Comparison of ENCODE assay signal across 11 cellular contexts in the genomic region with DNA sequence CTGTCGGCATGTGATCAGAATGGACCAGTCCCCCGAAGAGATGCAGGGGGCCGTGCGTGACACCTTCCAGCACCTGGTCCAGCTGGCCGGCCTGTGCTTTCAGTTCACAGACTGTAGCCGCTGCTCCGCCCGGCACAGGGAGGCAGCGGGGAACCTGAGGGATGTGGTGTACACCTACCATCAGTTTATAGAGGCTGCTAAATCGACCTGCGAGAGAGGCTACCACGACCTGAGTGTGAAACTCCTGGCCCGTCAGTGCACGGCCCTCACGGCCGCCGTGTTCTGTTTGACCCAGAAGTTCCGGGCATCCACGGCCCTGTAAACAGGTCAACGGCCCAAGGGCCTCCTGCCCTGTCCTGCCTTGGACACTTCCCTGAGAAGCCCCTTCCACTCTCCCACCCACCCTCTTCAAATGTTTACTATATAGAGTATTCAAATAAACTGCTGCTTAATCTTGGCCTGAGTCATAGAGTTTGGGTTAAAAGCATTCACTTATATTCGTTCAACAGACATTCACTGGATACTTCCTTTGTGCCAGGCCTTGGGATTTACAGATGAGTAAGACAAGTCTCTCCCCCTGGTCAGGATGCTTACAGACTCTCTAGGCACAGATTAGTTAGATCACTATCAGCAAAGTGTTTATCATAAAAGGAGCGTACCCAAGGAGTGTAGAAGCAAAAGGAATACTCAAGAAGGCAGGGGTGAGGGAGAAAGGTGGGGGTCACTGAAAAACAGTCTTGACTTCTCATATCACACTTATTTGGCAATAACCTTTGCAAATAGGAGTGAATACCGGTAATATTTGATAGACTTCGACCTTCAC. TPM values are rescaled to one million over a fixed set of nuclear protein-coding genes. Genes with fewer than 3 reads are reported as not detected.
DNase-seq lines count a peak whose midpoint lies in the region; ATAC-seq and TF ChIP-seq lines count a peak whose summit lies in the region.
"Had no signal": no experiment of that assay in that cellular context is flagged by ENCODE, and none has a peak within 500 bp of the region (broad histone marks: within the 10 kb centered on the region; RNA-seq: fewer than 3 reads in every experiment).

No MANE protein-coding gene starts in this region.

- DNase-seq in A673 (ENCODE audit: low spot score) (peak; percentile 32), RPMI7951 (ENCODE audit: low read depth) (peak; percentile 29), fibroblast of villous mesenchyme (ENCODE audit: low read depth) (peak; percentile 82), NCI-H2029 (lab: John Stamatoyannopoulos, UW) (no peak), RPMI8226 (no peak), foreskin melanocyte (no peak)
- DNase-seq: spleen had no signal

- H3K27ac ChIP-seq in A673 (ENCODE audit: low read depth, low read length, poor library complexity, severe bottlenecking), result no peak overlapping the region
- H3K27ac ChIP-seq: neutrophil, PC-9, spleen had no signal

- no peaks in the 10 kb centered on the region for H3K36me3 ChIP-seq in A673 (ENCODE audit: insufficient read depth, low read length, poor library complexity, severe bottlenecking)
- H3K36me3 ChIP-seq: neutrophil, spleen had no signal

- TF ChIP-seq CTCF in A673 (conservative IDR thresholded peaks at IDR 0.05; ENCODE audit: low read depth, low read length), result no peak
- TF ChIP-seq CTCF in fibroblast of villous mesenchyme (IDR thresholded peaks at IDR 0.05; ENCODE audit: insufficient read depth, low read depth, low read length), result no peak

- peak; percentile 11 for ATAC-seq in GM18511 (IDR thresholded peaks at IDR 0.05; ENCODE audit: unreplicated experiment)
- no peak for ATAC-seq in HG03025 (IDR thresholded peaks at IDR 0.05; ENCODE audit: low FRiP score, unreplicated experiment)

- BruUV-seq in A673 (replicated peaks; lab: Mats Ljungman, UMichigan), result no TSS peak

- intact Hi-C loops in A673 (cut with micrococcal nuclease; ENCODE audit: unreplicated experiment), result loop anchor here (5.0 to 10.0 kb wide), 3 partner anchors 262 to 616 kb away; partner anchors contain the start of gene POLR1E

- H3K27me3 ChIP-seq in A673 (replicated peaks; ENCODE audit: insufficient read depth, low read depth, low read length, poor library complexity), result no peaks in the 10 kb centered on the region
- H3K27me3 ChIP-seq: spleen had no signal

- no peaks in the 10 kb centered on the region for H3K4me1 ChIP-seq in A673 (ENCODE audit: insufficient read depth, low read length, poor library complexity, severe bottlenecking)

- H3K4me3 ChIP-seq in A673 (ENCODE audit: low read depth, low read length, poor library complexity, severe bottlenecking) (no peak overlapping the region), fibroblast of villous mesenchyme (ENCODE audit: low read depth, low read length) (no peak overlapping the region)
- H3K4me3 ChIP-seq: PC-9, spleen had no signal

- POLR2A ChIA-PET in A673 (lab: Charles Lee; ENCODE audit: low non-redundant PET), result no interaction called here

- CTCF ChIA-PET in A673 (lab: Charles Lee), result no interaction called here

- H3K9me3 ChIP-seq in A673 (ENCODE audit: low read depth, low read length, poor library complexity, severe bottlenecking), result no peaks in the 10 kb centered on the region
- H3K9me3 ChIP-seq: neutrophil, spleen had no signal

RNA-seq across cellular contexts. Expression of gene TRMT10B, which starts 6.9 kb away (rescaled TPM):
- total RNA-seq in A673 (2021) (7.8 and 8.0 TPM in 2 replicates), fibroblast of villous mesenchyme (2.2 and 3.5 TPM in 2 replicates)
- total RNA-seq in RPMI7951 (2014; rRNA removed; shearing (Covaris generic)), result 1.7 and 2.0 TPM in 2 replicates

RNA-seq across cellular contexts. Expression of gene EXOSC3, which starts 38.2 kb away (rescaled TPM):
- total RNA-seq in A673 (2021) (71.9 and 89.6 TPM in 2 replicates), fibroblast of villous mesenchyme (28.3 and 30.2 TPM in 2 replicates)
- 73.7 and 74.3 TPM in 2 replicates for total RNA-seq in RPMI7951 (2014; rRNA removed; shearing (Covaris generic))

RNA-seq across cellular contexts. Expression of gene DCAF10, which starts 53.9 kb away (rescaled TPM):
- total RNA-seq in A673 (2021), result 24.0 and 29.9 TPM in 2 replicates
- 17.9 and 19.9 TPM in 2 replicates for total RNA-seq in RPMI7951 (2014; rRNA removed; shearing (Covaris generic))
- 22.2 and 24.2 TPM in 2 replicates for total RNA-seq in fibroblast of villous mesenchyme

Comparison
In these comparisons a context has a peak if more than half of its experiments do, and no peak if none do; other contexts are left out.
1. DNase-seq: peak in A673 (single experiment), RPMI7951 (single experiment) and fibroblast of villous mesenchyme (single experiment); none in NCI-H2029 (single experiment), RPMI8226 (single experiment) and foreskin melanocyte (single experiment).